In genomic region chr10:79160191-79160590, GRCh38 we compare ENCODE assay signal across 12 cellular contexts.
DNase-seq lines count a peak whose midpoint lies in the region; ATAC-seq and TF ChIP-seq lines count a peak whose summit lies in the region.
"Had no signal": no experiment of that assay in that cellular context is flagged by ENCODE, and none has a peak within 500 bp of the region (broad histone marks: within the 10 kb centered on the region; RNA-seq: fewer than 3 reads in every experiment).

No MANE protein-coding gene starts in this region.

- ATAC-seq in heart left ventricle = no peak
- ATAC-seq in left ventricle myocardium superior = no peak
- no peak for ATAC-seq in HG02678 (IDR thresholded peaks at IDR 0.05; ENCODE audit: unreplicated experiment)

- no peak for TF ChIP-seq POLR2A in heart left ventricle (IDR thresholded peaks at IDR 0.05)

- H4K20me1 ChIP-seq in fibroblast of lung (ENCODE audit: control insufficient read depth, extremely low read depth, insufficient read depth, low read length) = no peaks in the 10 kb centered on the region

- H3K27me3 Mint-ChIP-seq in progenitor cell of endocrine pancreas = no peaks in the 10 kb centered on the region
- H3K27me3 Mint-ChIP-seq: stimulated activated naive CD8-positive, alpha-beta T cell treated with anti-CD3 and anti-CD28 coated beads, Interleukin-15, Interleukin-2, amounts not matched to agents 100 ng/mL and 50 ng/mL, for 24 hours had no signal

- no peak overlapping the region for H3K4me3 Mint-ChIP-seq in progenitor cell of endocrine pancreas (ENCODE audit: low read depth)
- H3K4me3 Mint-ChIP-seq: stimulated activated naive CD8-positive, alpha-beta T cell treated with anti-CD3 and anti-CD28 coated beads, Interleukin-15, Interleukin-2, amounts not matched to agents 100 ng/mL and 50 ng/mL, for 24 hours had no signal

- H3K4me2 ChIP-seq in fibroblast of lung (ENCODE audit: extremely low read depth, insufficient read depth, low read length) = peak overlapping the region; percentile 68

- peak overlapping the region; percentile 78 for H3K27ac Mint-ChIP-seq in progenitor cell of endocrine pancreas
- H3K27ac Mint-ChIP-seq: stimulated activated naive CD8-positive, alpha-beta T cell treated with anti-CD3 and anti-CD28 coated beads, Interleukin-15, Interleukin-2, amounts not matched to agents 100 ng/mL and 50 ng/mL, for 24 hours had no signal

- intact Hi-C loops in heart left ventricle (cut with DNase I) = no loop called here
- intact Hi-C loops in left ventricle myocardium superior (cut with micrococcal nuclease) = no loop called here

- peak in 1 of 5 donors; percentile 38 for DNase-seq in heart left ventricle
- DNase-seq in left ventricle myocardium superior = no peak
- no peak for DNase-seq in fibroblast of lung (ENCODE audit: low read depth in 2 of 2)
- no peak for DNase-seq in progenitor cell of endocrine pancreas (ENCODE audit: low spot score, unreplicated experiment)
- no peak for DNase-seq in iPS-NIHi7 (ENCODE audit: extremely low spot score)
- no peak for DNase-seq in NCI-H510A treated with DMSO at 0.1 percent for 48 hours (lab: John Stamatoyannopoulos, UW)
- DNase-seq: activated CD4-positive, CD25-positive, alpha-beta regulatory T cell; MM.1S; SW 1271 had no signal

- no peaks in the 10 kb centered on the region for H3K9me3 Mint-ChIP-seq in progenitor cell of endocrine pancreas (ENCODE audit: low read depth)
- H3K9me3 Mint-ChIP-seq: stimulated activated naive CD8-positive, alpha-beta T cell treated with anti-CD3 and anti-CD28 coated beads, Interleukin-15, Interleukin-2, amounts not matched to agents 100 ng/mL and 50 ng/mL, for 24 hours had no signal

- peaks cover 0 to 26% (median 13%) of the 10 kb centered on the region in 9 donors for H3K36me3 ChIP-seq in heart left ventricle
- H3K36me3 ChIP-seq in fibroblast of lung (ENCODE audit: control insufficient read depth, insufficient read depth, low read length) = peaks cover 9% of the 10 kb centered on the region
- no peaks in the 10 kb centered on the region for H3K36me3 ChIP-seq in urinary bladder (ENCODE audit: insufficient read depth)

- peaks cover 77% of the 10 kb centered on the region for H3K79me2 ChIP-seq in fibroblast of lung (ENCODE audit: control insufficient read depth, insufficient read depth, low read length)

- H3K27ac ChIP-seq in heart left ventricle = peak overlapping the region; percentile 8 to 98 (median 90)
- peak overlapping the region; percentile 96 for H3K27ac ChIP-seq in fibroblast of lung (ENCODE audit: insufficient read depth, low read length)
- peak overlapping the region; percentile 51 for H3K27ac ChIP-seq in urinary bladder (ENCODE audit: low read depth)

- H3K27me3 ChIP-seq in heart left ventricle (no peaks in the 10 kb centered on the region), fibroblast of lung (ENCODE audit: control insufficient read depth, insufficient read depth, low read length) (no peaks in the 10 kb centered on the region)

- no peak overlapping the region for H2AFZ ChIP-seq in fibroblast of lung (ENCODE audit: low read length)

- 42 to 64% (median 50%) methylated on average over 4 of the region's 4 CpGs for WGBS in heart left ventricle, 4 donors
- WGBS in urinary bladder = 56% methylated on average over 4 of the region's 4 CpGs

- TF ChIP-seq CTCF in heart left ventricle (IDR thresholded peaks at IDR 0.05) (no peak), fibroblast of lung (conservative IDR thresholded peaks at IDR 0.05 in 1 of 2, IDR thresholded peaks at IDR 0.05 in 1 of 2; ENCODE audit: low read depth in 1 of 2, low read length in 2 of 2) (no peak), progenitor cell of endocrine pancreas (IDR thresholded peaks at IDR 0.05; ENCODE audit: unreplicated experiment) (no peak)

- no peak overlapping the region for H3K4me3 ChIP-seq in heart left ventricle
- no peak overlapping the region for H3K4me3 ChIP-seq in fibroblast of lung (replicated peaks in 1 of 4; ENCODE audit: control extremely low read depth in 1 of 4, insufficient read depth in 1 of 4, low read depth in 3 of 4, low read length in 4 of 4)
- no peak overlapping the region for H3K4me3 ChIP-seq in urinary bladder (ENCODE audit: low read depth, low read length)

- H3K4me1 Mint-ChIP-seq in progenitor cell of endocrine pancreas (ENCODE audit: low read depth) = peaks cover 47% of the 10 kb centered on the region

- H3K36me3 Mint-ChIP-seq in progenitor cell of endocrine pancreas (ENCODE audit: insufficient read depth) = peaks cover 3% of the 10 kb centered on the region

- H3K4me1 ChIP-seq in heart left ventricle = peaks cover 32 to 100% (median 92%) of the 10 kb centered on the region in 12 donors
- peaks cover 62% of the 10 kb centered on the region for H3K4me1 ChIP-seq in fibroblast of lung (ENCODE audit: control insufficient read depth, extremely low read depth, insufficient read depth, low read length)
- H3K4me1 ChIP-seq in urinary bladder (ENCODE audit: insufficient read depth) = no peaks in the 10 kb centered on the region

- peak overlapping the region; percentile 51 for H3K9ac ChIP-seq in fibroblast of lung (ENCODE audit: insufficient read depth, low read length)

- no peaks in the 10 kb centered on the region for H3K9me3 ChIP-seq in heart left ventricle
- H3K9me3 ChIP-seq in fibroblast of lung (ENCODE audit: control insufficient read depth, insufficient read depth, low read depth, low read length) = no peaks in the 10 kb centered on the region
